30 cellular contexts compared by ENCODE assay signal in the genomic region with DNA sequence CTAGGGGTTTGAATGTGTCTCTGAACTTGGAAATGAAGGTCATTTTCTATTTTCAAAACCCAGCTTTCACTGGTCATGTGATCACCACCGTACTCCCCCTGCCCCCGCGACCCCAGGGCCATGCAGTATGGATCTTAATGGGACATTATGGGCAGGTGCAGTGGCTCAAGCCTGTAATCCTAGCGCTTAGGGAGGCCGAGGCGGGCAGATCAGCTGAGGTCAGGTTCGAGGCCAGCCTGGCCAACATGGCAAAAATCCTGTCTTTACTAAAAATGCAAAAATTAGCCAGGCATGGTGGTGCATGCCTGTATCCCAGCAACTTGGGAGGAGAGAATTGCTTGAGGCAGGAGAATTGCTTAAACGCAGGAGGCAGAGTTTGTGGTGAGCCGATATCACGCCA.
"Had no signal": no experiment of that assay in that cellular context is flagged by ENCODE, and none has a peak within 500 bp of the region (broad histone marks: within the 10 kb centered on the region; RNA-seq: fewer than 3 reads in every experiment).

No MANE protein-coding gene starts in this region.

- H3K27ac ChIP-seq: colonic mucosa, epithelial cell of prostate, ovary, testis had no signal

- FAIRE-seq: small intestine, urothelium cell line had no signal

- ATAC-seq: esophagus mucosa; gastrocnemius medialis; left cardiac atrium; naive thymus-derived CD4-positive, alpha-beta T cell; stimulated activated naive CD8-positive, alpha-beta T cell treated with anti-CD3 and anti-CD28 coated beads, Interleukin-15, amount 100 ng/mL, for 72 hours had no signal

- H3K36me3 ChIP-seq: colonic mucosa, gastrocnemius medialis, ovary, right lobe of liver had no signal

- H3K27me3 ChIP-seq: colonic mucosa, gastrocnemius medialis, left lung, ovary, right lobe of liver, testis, tibial nerve, upper lobe of left lung had no signal

- H3K9me3 ChIP-seq: colonic mucosa, gastrocnemius medialis, left lung, ovary, right lobe of liver, testis, tibial nerve, upper lobe of left lung had no signal

- H3K4me3 ChIP-seq: colonic mucosa, gastrocnemius medialis, left lung, ovary, right lobe of liver, testis, tibial nerve, upper lobe of left lung had no signal

- H3K4me1 ChIP-seq: colonic mucosa, testis had no signal

- DNase-seq: colonic mucosa; effector CD8-positive, alpha-beta T cell; endodermal cell; foreskin fibroblast; gastrocnemius medialis; head of caudate nucleus; left cardiac atrium; left lung; mammary epithelial cell; mesendoderm; midbrain; naive thymus-derived CD4-positive, alpha-beta T cell; nephron progenitor cell; nucleus accumbens; ovary; small intestine; stimulated activated CD4-positive, alpha-beta T cell treated with anti-CD3 and anti-CD28 coated beads, Interleukin-12 subunit alpha, Interleukin-12 subunit beta, amount 100 ng/mL, for 4 hours; stimulated activated CD4-positive, alpha-beta T cell treated with anti-CD3 and anti-CD28 coated beads, Interleukin-1b, Interleukin-23, amount 100 ng/mL, for 48 hours; stimulated activated CD4-positive, alpha-beta T cell treated with anti-CD3 and anti-CD28 coated beads, Interleukin-4, amount 100 ng/mL, for 1 hour; stimulated activated CD8-positive, alpha-beta memory T cell treated with anti-CD3 and anti-CD28 coated beads, Interleukin-4, amount 100 ng/mL, for 48 hours; stimulated activated naive CD4-positive, alpha-beta T cell; stimulated activated naive CD8-positive, alpha-beta T cell treated with anti-CD3 and anti-CD28 coated beads, Interleukin-15, amount 100 ng/mL, for 72 hours; substantia nigra; testis; upper lobe of left lung had no signal
